ENCODE assay signal across 8 cellular contexts in genomic region chr16:24728891-24729242, GRCh38.
DNase-seq lines count a peak whose midpoint lies in the region; ATAC-seq and TF ChIP-seq lines count a peak whose summit lies in the region.

No MANE protein-coding gene starts in this region.

- no peak for TF ChIP-seq CTCF in nephron progenitor cell (IDR thresholded peaks at IDR 0.05)

- ATAC-seq in GM18511 (IDR thresholded peaks at IDR 0.05; ENCODE audit: unreplicated experiment) (peak; percentile 2), HG03097 (IDR thresholded peaks at IDR 0.05; ENCODE audit: low FRiP score, unreplicated experiment) (no peak)

- H3K27me3 Mint-ChIP-seq in dendritic cell treated with granulocyte-macrophage colony-stimulating factor and Interleukin-4, amounts not matched to agents 40 ng/mL and 50 ng/mL, for 4 days: peaks cover 7% of the 10 kb centered on the region
- H3K27me3 Mint-ChIP-seq in nephron progenitor cell (ENCODE audit: low read depth, poor library complexity): peaks cover 3% of the 10 kb centered on the region

- H3K4me3 Mint-ChIP-seq in dendritic cell treated with granulocyte-macrophage colony-stimulating factor and Interleukin-4, amounts not matched to agents 40 ng/mL and 50 ng/mL, for 4 days: peak overlapping the region; percentile 78
- peak overlapping the region; percentile 89 for H3K4me3 Mint-ChIP-seq in nephron progenitor cell

- intact Hi-C loops in dendritic cell treated with granulocyte-macrophage colony-stimulating factor and Interleukin-4, amounts not matched to agents 40 ng/mL and 50 ng/mL, for 4 days (cut with micrococcal nuclease): no loop called here

- no peaks in the 10 kb centered on the region for H3K9me3 Mint-ChIP-seq in dendritic cell treated with granulocyte-macrophage colony-stimulating factor and Interleukin-4, amounts not matched to agents 40 ng/mL and 50 ng/mL, for 4 days
- H3K9me3 Mint-ChIP-seq in nephron progenitor cell: no peaks in the 10 kb centered on the region

- H3K4me1 Mint-ChIP-seq in dendritic cell treated with granulocyte-macrophage colony-stimulating factor and Interleukin-4, amounts not matched to agents 40 ng/mL and 50 ng/mL, for 4 days (ENCODE audit: low read depth): peaks cover 24% of the 10 kb centered on the region
- peaks cover 28% of the 10 kb centered on the region for H3K4me1 Mint-ChIP-seq in nephron progenitor cell

- peak overlapping the region; percentile 94 for H3K27ac Mint-ChIP-seq in dendritic cell treated with granulocyte-macrophage colony-stimulating factor and Interleukin-4, amounts not matched to agents 40 ng/mL and 50 ng/mL, for 4 days
- H3K27ac Mint-ChIP-seq in nephron progenitor cell: no peak overlapping the region

- DNase-seq in NCI-H69 (lab: John Stamatoyannopoulos, UW) (peak; percentile 30), nephron progenitor cell (no peak), RKO (ENCODE audit: low spot score) (no peak), GM03348 (ENCODE audit: low spot score) (no peak), NCI-H446 treated with DMSO at 0.1 percent for 48 hours (lab: John Stamatoyannopoulos, UW) (no peak)

- H3K36me3 Mint-ChIP-seq in dendritic cell treated with granulocyte-macrophage colony-stimulating factor and Interleukin-4, amounts not matched to agents 40 ng/mL and 50 ng/mL, for 4 days (ENCODE audit: low read depth): peaks cover 30% of the 10 kb centered on the region
- H3K36me3 Mint-ChIP-seq in nephron progenitor cell (ENCODE audit: low read depth): peaks cover 21% of the 10 kb centered on the region
